Comparison of ENCODE assay signal across 12 cellular contexts in genomic region chr3:30604091-30604490, GRCh38. TPM values are rescaled to one million over a fixed set of nuclear protein-coding genes. Genes with fewer than 3 reads are reported as not detected.
DNase-seq lines count a peak whose midpoint lies in the region; ATAC-seq and TF ChIP-seq lines count a peak whose summit lies in the region.
"Had no signal": no experiment of that assay in that cellular context is flagged by ENCODE, and none has a peak within 500 bp of the region (broad histone marks: within the 10 kb centered on the region; RNA-seq: fewer than 3 reads in every experiment).

No MANE protein-coding gene starts in this region.

- H3K27ac ChIP-seq in left ventricle myocardium inferior (replicated peaks) (peak overlapping the region; percentile 99), SU-DHL-6 (ENCODE audit: low read depth, low read length) (peak overlapping the region; percentile 85), upper lobe of left lung (peak overlapping the region; percentile 99 to 100 (median 99))

- H3K4me3 ChIP-seq in left ventricle myocardium inferior (no peak overlapping the region), SU-DHL-6 (ENCODE audit: insufficient read depth, low read length, poor library complexity, severe bottlenecking) (no peak overlapping the region), upper lobe of left lung (no peak overlapping the region)
- H3K4me3 ChIP-seq: GM23338, smooth muscle cell had no signal

- DNase-seq in left ventricle myocardium inferior (no peak), Right ventricle myocardium superior (no peak), iris pigment epithelial cell (ENCODE audit: low read depth) (peak; percentile 79), upper lobe of left lung (no peak), OCI-M2 (lab: John Stamatoyannopoulos, UW; ENCODE audit: unreplicated experiment) (no peak), NCI-H82 treated with DMSO at 0.1 percent for 48 hours (lab: John Stamatoyannopoulos, UW; ENCODE audit: unreplicated experiment) (no peak)
- DNase-seq: activated gamma-delta T cell treated with Interleukin-2 at 50 U/mL for 16 hours had no signal

- H2AFZ ChIP-seq in SU-DHL-6 (ENCODE audit: low read depth, low read length, severe bottlenecking) = peak overlapping the region; percentile 13

- H3K27me3 ChIP-seq in left ventricle myocardium inferior (ENCODE audit: low read depth) (no peaks in the 10 kb centered on the region), SU-DHL-6 (ENCODE audit: low read length) (no peaks in the 10 kb centered on the region), upper lobe of left lung (no peaks in the 10 kb centered on the region)

- no peak for TF ChIP-seq EP300 in upper lobe of left lung (IDR thresholded peaks at IDR 0.05)

- intact Hi-C loops in left ventricle myocardium inferior (cut with micrococcal nuclease) (loop anchor here (10.0 kb wide), 1 partner anchor 259 kb away; no protein-coding TSS in a partner anchor), Right ventricle myocardium superior (cut with DNase I) (loop anchor here (10.0 kb wide), 3 partner anchors 81 to 249 kb away; no protein-coding TSS in a partner anchor)

- TF ChIP-seq CTCF in left ventricle myocardium inferior (IDR thresholded peaks at IDR 0.05; ENCODE audit: borderline replicate concordance) (no peak), SU-DHL-6 (IDR thresholded peaks at IDR 0.05; ENCODE audit: insufficient read depth, low read length, poor library complexity, severe bottlenecking) (no peak), upper lobe of left lung (IDR thresholded peaks at IDR 0.05) (no peak)

- peaks cover 20% of the 10 kb centered on the region for H3K79me2 ChIP-seq in SU-DHL-6 (ENCODE audit: insufficient read depth, low read length)

- H3K9me3 ChIP-seq in left ventricle myocardium inferior (replicated peaks) (no peaks in the 10 kb centered on the region), SU-DHL-6 (ENCODE audit: insufficient read depth, low read length) (no peaks in the 10 kb centered on the region), upper lobe of left lung (no peaks in the 10 kb centered on the region)

- H3K4me1 ChIP-seq in left ventricle myocardium inferior = peaks cover 46% of the 10 kb centered on the region
- peaks cover 19 to 24% (median 22%) of the 10 kb centered on the region in 4 donors for H3K4me1 ChIP-seq in upper lobe of left lung

- H3K36me3 ChIP-seq in left ventricle myocardium inferior (no peaks in the 10 kb centered on the region), SU-DHL-6 (ENCODE audit: low read length) (0 out of 2 replicates have a peak, but pooled peaks cover 2% of the 10 kb centered on the region), upper lobe of left lung (no peaks in the 10 kb centered on the region)

- peaks cover 9% of the 10 kb centered on the region for H4K20me1 ChIP-seq in SU-DHL-6 (ENCODE audit: low read depth, low read length)

- 24 to 35% methylated on average over 3 of the region's 3 CpGs for WGBS in upper lobe of left lung, 2 donors

- peak overlapping the region; percentile 42 for H3K9ac ChIP-seq in SU-DHL-6 (ENCODE audit: low read length)

- ATAC-seq in Right ventricle myocardium superior (ENCODE audit: poor library complexity) (no peak), upper lobe of left lung (ENCODE audit: low FRiP score in 2 of 2) (no peak), GM21526 (IDR thresholded peaks at IDR 0.05; ENCODE audit: low FRiP score, unreplicated experiment) (no peak)
- ATAC-seq: GM23338, SK-N-SH treated with all-trans-retinoic acid at 6 μM for 48 hours had no signal

- H3F3A ChIP-seq in SU-DHL-6 (ENCODE audit: insufficient read depth) = peaks cover 46% of the 10 kb centered on the region

- TF ChIP-seq POLR2A in upper lobe of left lung (IDR thresholded peaks at IDR 0.05) = no peak

- H3K9me2 ChIP-seq in SU-DHL-6 (replicated peaks; ENCODE audit: insufficient read depth, low read length) = no peaks in the 10 kb centered on the region

- peak overlapping the region; percentile 81 for H3K4me2 ChIP-seq in SU-DHL-6 (ENCODE audit: low read depth, low read length, poor library complexity, severe bottlenecking)
- H3K4me2 ChIP-seq: GM23338, smooth muscle cell had no signal

RNA-seq across cellular contexts. Expression of gene TGFBR2, which starts 2.3 kb away (rescaled TPM):
- total RNA-seq in left ventricle myocardium inferior (144 TPM), Right ventricle myocardium superior (168 TPM), upper lobe of left lung (100 to 1,000 TPM in 5 of 6 donors, 10 to 100 TPM in 1; 82.8 to 385 (median 285) TPM)
